In the genomic region with DNA sequence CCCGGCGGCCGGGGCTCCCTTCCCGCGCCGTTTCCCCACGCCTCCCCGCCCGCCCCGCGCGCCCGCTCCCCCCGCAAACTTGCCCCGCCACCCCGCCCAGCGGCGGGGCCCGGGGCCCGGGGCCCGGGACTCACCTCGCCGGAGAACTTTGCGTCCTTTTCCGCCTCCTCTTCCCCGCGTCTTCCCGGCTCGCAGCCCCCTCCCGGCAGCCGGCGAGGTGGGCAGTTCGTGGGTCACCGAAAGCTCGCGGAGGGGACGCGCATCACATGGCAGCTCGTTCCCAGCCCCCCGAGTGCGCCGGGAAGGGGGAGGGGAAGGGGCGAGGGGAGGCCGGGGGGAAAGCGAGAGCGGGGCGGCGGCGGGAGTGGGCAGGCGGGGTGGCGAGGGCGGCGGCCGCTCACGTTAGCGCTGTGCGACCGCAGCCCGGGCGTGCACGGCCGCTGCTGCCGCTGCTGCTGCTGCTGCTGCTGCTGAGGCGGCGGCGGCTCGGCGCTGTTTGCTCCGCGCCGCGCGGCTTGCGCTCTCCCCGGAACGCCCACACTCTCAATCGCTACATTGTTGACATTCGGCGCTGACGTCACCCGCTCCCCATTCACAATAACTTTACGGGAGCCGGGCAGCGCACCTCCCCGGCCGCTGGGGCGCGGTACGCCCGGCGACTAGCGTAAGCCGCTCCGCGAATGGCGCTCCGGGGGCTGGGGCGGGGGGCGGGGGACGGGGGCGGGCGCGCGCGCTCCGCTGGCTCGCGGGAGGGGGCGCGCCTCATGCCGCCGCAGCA, we compare ENCODE assay signal across 8 cellular contexts. TPM values are rescaled to one million over a fixed set of nuclear protein-coding genes. Genes with fewer than 3 reads are reported as not detected.
DNase-seq lines count a peak whose midpoint lies in the region; ATAC-seq and TF ChIP-seq lines count a peak whose summit lies in the region.

A gene (minus strand): TSS at position 498 of the 778 bp plus-strand sequence. CDS start 287,999 bp downstream, outside the sequence.

- H3K27ac ChIP-seq in mesodermal cell (ENCODE audit: low read depth, low read length, severe bottlenecking) = peak within 1 kb of the TSS; percentile 73

- H3K4me1 ChIP-seq in mesodermal cell (ENCODE audit: control insufficient read depth, insufficient read depth, low read length, poor library complexity, severe bottlenecking) = peaks cover 11% of the 10 kb centered on the region

- WGBS in mesodermal cell (ENCODE audit: insufficient coverage in 2 of 2), 2 experiments = 0 to 2% methylated on average over 32 to 44 of the region's 112 CpGs

- H3K36me3 ChIP-seq in mesodermal cell (ENCODE audit: control insufficient read depth, insufficient read depth, low read length) = no peaks in the 10 kb centered on the region

- DNase-seq in AML-193 (lab: John Stamatoyannopoulos, UW) = peak; percentile 16 to 17
- peak; percentile 41 for DNase-seq in NCI-H82 treated with DMSO at 0.1 percent for 48 hours (lab: John Stamatoyannopoulos, UW; ENCODE audit: unreplicated experiment)
- peak; percentile 95 for DNase-seq in activated CD8-positive, alpha-beta memory T cell treated with anti-CD3 and anti-CD28 coated beads, Interleukin-2, amount 10 ng/mL, durations not matched to agents 7 days and 5 days
- DNase-seq in endothelial cell (ENCODE audit: low spot score) = peak; percentile 76
- DNase-seq in stimulated activated CD8-positive, alpha-beta memory T cell treated with anti-CD3 and anti-CD28 coated beads, Interleukin-15, amount 100 ng/mL, for 1 hour (ENCODE audit: low read depth) = peak; percentile 89

- H3K4me3 ChIP-seq in mesodermal cell (ENCODE audit: extremely low read depth, insufficient read depth, low read length, poor library complexity, severe bottlenecking) = peak within 1 kb of the TSS; percentile 67

- peaks cover 3% of the 10 kb centered on the region for H3K36me3 Mint-ChIP-seq in activated CD8-positive, alpha-beta memory T cell treated with anti-CD3 and anti-CD28 coated beads, Interleukin-2, amount 10 ng/mL, durations not matched to agents 7 days and 5 days
- H3K36me3 Mint-ChIP-seq in endothelial cell (ENCODE audit: low read depth, unreplicated experiment) = peaks cover 5% of the 10 kb centered on the region

- H3K27ac Mint-ChIP-seq in activated CD8-positive, alpha-beta memory T cell treated with anti-CD3 and anti-CD28 coated beads, Interleukin-2, amount 10 ng/mL, durations not matched to agents 7 days and 5 days = peak within 1 kb of the TSS; percentile 85
- peak within 1 kb of the TSS; percentile 59 for H3K27ac Mint-ChIP-seq in endothelial cell (ENCODE audit: unreplicated experiment)

- CTCF ChIA-PET in activated CD8-positive, alpha-beta memory T cell treated with anti-CD3 and anti-CD28 coated beads, Interleukin-2, amount 10 ng/mL, durations not matched to agents 7 days and 5 days (lab: Charles Lee) = interaction anchor here (0.7 to 15.2 kb wide), 14 partner anchors 10 to 191 kb away, joined by 3 to 258 read pairs (median 4); no protein-coding TSS in a partner anchor

- peak within 1 kb of the TSS; percentile 84 for H3K4me3 Mint-ChIP-seq in activated CD8-positive, alpha-beta memory T cell treated with anti-CD3 and anti-CD28 coated beads, Interleukin-2, amount 10 ng/mL, durations not matched to agents 7 days and 5 days
- H3K4me3 Mint-ChIP-seq in endothelial cell (ENCODE audit: unreplicated experiment) = peak within 1 kb of the TSS; percentile 84

- H3K9me3 ChIP-seq in mesodermal cell (ENCODE audit: control insufficient read depth, low read length) = no peaks in the 10 kb centered on the region

- ATAC-seq in GM19397 (IDR thresholded peaks at IDR 0.05; ENCODE audit: unreplicated experiment) = peak; percentile 78
- ATAC-seq in HG03558 (IDR thresholded peaks at IDR 0.05; ENCODE audit: extremely low read depth, unreplicated experiment) = peak; percentile 76
- ATAC-seq in activated CD8-positive, alpha-beta memory T cell treated with anti-CD3 and anti-CD28 coated beads, Interleukin-2, amount 10 ng/mL, durations not matched to agents 7 days and 5 days = peak; percentile 81

- TF ChIP-seq CTCF in endothelial cell (IDR thresholded peaks at IDR 0.05; ENCODE audit: unreplicated experiment) = no peak

- peaks cover 24% of the 10 kb centered on the region for H3K4me1 Mint-ChIP-seq in activated CD8-positive, alpha-beta memory T cell treated with anti-CD3 and anti-CD28 coated beads, Interleukin-2, amount 10 ng/mL, durations not matched to agents 7 days and 5 days
- H3K4me1 Mint-ChIP-seq in endothelial cell (ENCODE audit: unreplicated experiment) = peaks cover 10% of the 10 kb centered on the region

- peaks cover 52% of the 10 kb centered on the region for H3K27me3 Mint-ChIP-seq in activated CD8-positive, alpha-beta memory T cell treated with anti-CD3 and anti-CD28 coated beads, Interleukin-2, amount 10 ng/mL, durations not matched to agents 7 days and 5 days
- H3K27me3 Mint-ChIP-seq in endothelial cell (ENCODE audit: unreplicated experiment) = peaks cover 10% of the 10 kb centered on the region

- no peaks in the 10 kb centered on the region for H3K9me3 Mint-ChIP-seq in activated CD8-positive, alpha-beta memory T cell treated with anti-CD3 and anti-CD28 coated beads, Interleukin-2, amount 10 ng/mL, durations not matched to agents 7 days and 5 days (ENCODE audit: low read depth)
- no peaks in the 10 kb centered on the region for H3K9me3 Mint-ChIP-seq in endothelial cell (ENCODE audit: unreplicated experiment)

RNA-seq across cellular contexts. Expression of the gene that starts here (rescaled TPM):
- 10 to 100 TPM; 21.5 to 22.6 TPM for total RNA-seq in activated CD8-positive, alpha-beta memory T cell treated with anti-CD3 and anti-CD28 coated beads, Interleukin-2, amount 10 ng/mL, durations not matched to agents 7 days and 5 days
- total RNA-seq in endothelial cell (ENCODE audit: unreplicated experiment) = 3.9 TPM
- 7.2 TPM for polyA plus RNA-seq in mesodermal cell (2013, experiment 1 of 2)
- polyA plus RNA-seq in mesodermal cell (2013, experiment 2 of 2) = 5.3 TPM

Comparison
In these comparisons a context has a peak if more than half of its experiments do, and no peak if none do; other contexts are left out.
1. Peak in every context shown above with its lines: DNase-seq, ATAC-seq, H3K4me3 ChIP-seq and H3K27ac ChIP-seq.
2. DNase-seq: peak in every context shown above with its lines; median percentile 95 in activated CD8-positive, alpha-beta memory T cell treated with anti-CD3 and anti-CD28 coated beads, Interleukin-2, amount 10 ng/mL, durations not matched to agents 7 days and 5 days; 89 in stimulated activated CD8-positive, alpha-beta memory T cell treated with anti-CD3 and anti-CD28 coated beads, Interleukin-15, amount 100 ng/mL, for 1 hour; 76 in endothelial cell; 41 in NCI-H82 treated with DMSO at 0.1 percent for 48 hours; 16 in AML-193.